In the genomic region with DNA sequence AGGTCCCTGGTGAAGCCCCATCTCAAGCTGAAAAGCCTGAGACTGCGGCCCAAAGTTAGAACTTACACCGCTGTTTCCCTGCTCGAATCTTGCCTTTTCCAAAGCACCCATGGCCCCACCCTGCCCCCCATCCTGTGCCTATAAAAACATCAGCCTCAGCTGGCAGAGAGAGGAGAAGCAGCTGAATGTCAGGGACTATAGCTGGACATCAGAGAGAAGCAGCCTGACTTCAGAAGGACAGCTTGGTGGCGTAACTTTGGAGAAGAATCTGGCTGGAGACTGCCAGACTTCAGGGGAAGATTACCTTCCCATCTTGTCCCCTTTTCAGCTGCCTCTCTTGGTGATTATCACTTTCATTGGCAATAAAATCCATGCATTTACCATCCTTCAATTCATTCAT, we compare ENCODE assay signal across 16 cellular contexts. TPM values are rescaled to one million over a fixed set of nuclear protein-coding genes. Genes with fewer than 3 reads are reported as not detected.
A peak's percentile ranks its signal among the peaks of the same experiment; 100 is the strongest.
DNase-seq lines count a peak whose midpoint lies in the region; ATAC-seq and TF ChIP-seq lines count a peak whose summit lies in the region.
"Had no signal": no experiment of that assay in that cellular context is flagged by ENCODE, and none has a peak within 500 bp of the region (broad histone marks: within the 10 kb centered on the region; RNA-seq: fewer than 3 reads in every experiment).

No MANE protein-coding gene starts in this region.

- peaks cover 7% of the 10 kb centered on the region for H3K9me3 ChIP-seq in OCI-LY3 (ENCODE audit: insufficient read depth, low read length)
- no peaks in the 10 kb centered on the region for H3K9me3 ChIP-seq in neuron (ENCODE audit: low read length)
- H3K9me3 ChIP-seq in upper lobe of left lung = no peaks in the 10 kb centered on the region
- H3K9me3 ChIP-seq: Peyer's patch had no signal

- peaks cover 19% of the 10 kb centered on the region; the same call in 1 of the 2 replicates for H3K27me3 ChIP-seq in OCI-LY3 (ENCODE audit: low read depth, low read length)
- H3K27me3 ChIP-seq in neuron (ENCODE audit: insufficient read depth, low read length) = no peaks in the 10 kb centered on the region
- no peaks in the 10 kb centered on the region for H3K27me3 ChIP-seq in upper lobe of left lung
- H3K27me3 ChIP-seq: Peyer's patch had no signal

- peak overlapping the region; percentile 2; the same call in 1 of the 2 replicates for H3K9ac ChIP-seq in OCI-LY3 (ENCODE audit: low read length)

- no peak for DNase-seq in glutamatergic neuron
- DNase-seq in upper lobe of left lung = no peak
- DNase-seq in stimulated activated CD4-positive, alpha-beta T cell treated with anti-CD3 and anti-CD28 coated beads, Interleukin-12 subunit alpha, Interleukin-12 subunit beta, amount 100 ng/mL, for 4 hours = no peak
- DNase-seq in GM13976 (ENCODE audit: low spot score) = no peak
- DNase-seq in GM19240 (ENCODE audit: insufficient read length, low spot score) = no peak
- DNase-seq: activated B cell treated with CpG ODN at 0.5 μM for 24 hours; activated CD8-positive, alpha-beta memory T cell treated with anti-CD3 and anti-CD28 coated beads, Interleukin-2, amount 50 U/mL, for 4 hours; HFFc6; natural killer cell; T-helper 1 cell had no signal

- no peaks in the 10 kb centered on the region for H3K79me2 ChIP-seq in OCI-LY3 (ENCODE audit: low read length)

- TF ChIP-seq POLR2A in upper lobe of left lung (IDR thresholded peaks at IDR 0.05) = no peak

- TF ChIP-seq CTCF in OCI-LY3 (IDR thresholded peaks at IDR 0.05; ENCODE audit: low read depth, low read length) (no peak), glutamatergic neuron (IDR thresholded peaks at IDR 0.05; ENCODE audit: partially characterized antibody, unreplicated experiment) (no peak), upper lobe of left lung (IDR thresholded peaks at IDR 0.05) (no peak), GM13976 (IDR thresholded peaks at IDR 0.05; ENCODE audit: borderline replicate concordance, control extremely low read depth, extremely low read depth, insufficient read depth, missing control alignments) (no peak)

- no peaks in the 10 kb centered on the region for H4K20me1 ChIP-seq in OCI-LY3 (ENCODE audit: insufficient read depth, low read length)

- peaks cover 10% of the 10 kb centered on the region for H3K4me1 Mint-ChIP-seq in glutamatergic neuron (ENCODE audit: low read depth, unreplicated experiment)
- H3K4me1 Mint-ChIP-seq: activated B cell treated with CpG ODN at 0.5 μM for 24 hours; activated naive CD4-positive, alpha-beta T cell treated with anti-CD3 and anti-CD28 coated beads, Interleukin-2, amount 50 U/mL, for 24 hours had no signal

- H2AFZ ChIP-seq in OCI-LY3 (ENCODE audit: low read depth, low read length) = no peak overlapping the region
- peak overlapping the region; percentile 13 for H2AFZ ChIP-seq in neuron (ENCODE audit: low read depth, low read length)

- in situ Hi-C loops in GM13976 (cut with MboI; ENCODE audit: low sequenced_read_pairs, unreplicated experiment) = no loop called here

- H3K4me3 ChIP-seq in OCI-LY3 (ENCODE audit: low read length) (0 out of 2 replicates have a peak overlapping the region, but pooled peaks have one; percentile 4), neuron (ENCODE audit: low read length) (no peak overlapping the region), upper lobe of left lung (no peak overlapping the region)

- peak overlapping the region; percentile 52 for H3K4me3 Mint-ChIP-seq in glutamatergic neuron (ENCODE audit: unreplicated experiment)
- H3K4me3 Mint-ChIP-seq: activated B cell treated with CpG ODN at 0.5 μM for 24 hours; activated naive CD4-positive, alpha-beta T cell treated with anti-CD3 and anti-CD28 coated beads, Interleukin-2, amount 50 U/mL, for 24 hours; HFFc6; natural killer cell; stimulated activated naive CD8-positive, alpha-beta T cell treated with anti-CD3 and anti-CD28 coated beads, Interleukin-15, Interleukin-2, amounts not matched to agents 100 ng/mL and 50 ng/mL, for 24 hours had no signal

- H3K36me3 ChIP-seq in OCI-LY3 (replicated peaks; ENCODE audit: low read depth, low read length) (no peaks in the 10 kb centered on the region), neuron (ENCODE audit: insufficient read depth, low read length) (no peaks in the 10 kb centered on the region), upper lobe of left lung (no peaks in the 10 kb centered on the region)
- H3K36me3 ChIP-seq: Peyer's patch had no signal

- no peaks in the 10 kb centered on the region for H3K27me3 Mint-ChIP-seq in glutamatergic neuron (ENCODE audit: unreplicated experiment)
- H3K27me3 Mint-ChIP-seq: activated naive CD4-positive, alpha-beta T cell treated with anti-CD3 and anti-CD28 coated beads, Interleukin-2, amount 50 U/mL, for 24 hours had no signal

- H3K4me1 ChIP-seq in OCI-LY3 (ENCODE audit: low read length) (peaks cover 19% of the 10 kb centered on the region), neuron (ENCODE audit: insufficient read depth, low read length) (peaks cover 18% of the 10 kb centered on the region), upper lobe of left lung (peaks cover 7 to 11% (median 9%) of the 10 kb centered on the region in 4 donors)

- ATAC-seq in upper lobe of left lung (ENCODE audit: low FRiP score in 2 of 2) = no peak
- ATAC-seq: natural killer cell had no signal

- peak overlapping the region; percentile 57 for H3K4me2 ChIP-seq in OCI-LY3 (ENCODE audit: low read length)

- H3K36me3 Mint-ChIP-seq in glutamatergic neuron (ENCODE audit: unreplicated experiment) = no peaks in the 10 kb centered on the region
- H3K36me3 Mint-ChIP-seq: activated naive CD4-positive, alpha-beta T cell treated with anti-CD3 and anti-CD28 coated beads, Interleukin-2, amount 50 U/mL, for 24 hours; natural killer cell had no signal

- H3K27ac Mint-ChIP-seq in glutamatergic neuron (ENCODE audit: unreplicated experiment) = peak overlapping the region; percentile 91
- H3K27ac Mint-ChIP-seq: activated B cell treated with CpG ODN at 0.5 μM for 24 hours; activated naive CD4-positive, alpha-beta T cell treated with anti-CD3 and anti-CD28 coated beads, Interleukin-2, amount 50 U/mL, for 24 hours; HFFc6; natural killer cell; stimulated activated naive CD8-positive, alpha-beta T cell treated with anti-CD3 and anti-CD28 coated beads, Interleukin-15, Interleukin-2, amounts not matched to agents 100 ng/mL and 50 ng/mL, for 24 hours had no signal

- TF ChIP-seq EP300 in upper lobe of left lung (IDR thresholded peaks at IDR 0.05) = no peak

- H3K27ac ChIP-seq in OCI-LY3 (ENCODE audit: low read length) (peak overlapping the region; percentile 34), upper lobe of left lung (peak overlapping the region; percentile 18 to 69 (median 37))
- H3K27ac ChIP-seq: HL-60 had no signal

- peaks cover 1% of the 10 kb centered on the region for H3K9me3 Mint-ChIP-seq in glutamatergic neuron (ENCODE audit: unreplicated experiment)
- H3K9me3 Mint-ChIP-seq: activated naive CD4-positive, alpha-beta T cell treated with anti-CD3 and anti-CD28 coated beads, Interleukin-2, amount 50 U/mL, for 24 hours; HFFc6; stimulated activated naive CD8-positive, alpha-beta T cell treated with anti-CD3 and anti-CD28 coated beads, Interleukin-15, Interleukin-2, amounts not matched to agents 100 ng/mL and 50 ng/mL, for 24 hours had no signal

- WGBS in upper lobe of left lung, 2 donors = 98 to 100% methylated on average over 4 of the region's 4 CpGs

RNA-seq across cellular contexts. Expression of gene RCBTB2, which starts 9.3 kb away (rescaled TPM):
- total RNA-seq in glutamatergic neuron (ENCODE audit: unreplicated experiment) = 7.4 TPM
- 10 to 100 TPM in 3 of 6 donors, 1 to 10 TPM in 3; 5.5 to 17.0 (median 9.9) TPM for total RNA-seq in upper lobe of left lung
